8 cellular contexts compared by ENCODE assay signal in the genomic region with DNA sequence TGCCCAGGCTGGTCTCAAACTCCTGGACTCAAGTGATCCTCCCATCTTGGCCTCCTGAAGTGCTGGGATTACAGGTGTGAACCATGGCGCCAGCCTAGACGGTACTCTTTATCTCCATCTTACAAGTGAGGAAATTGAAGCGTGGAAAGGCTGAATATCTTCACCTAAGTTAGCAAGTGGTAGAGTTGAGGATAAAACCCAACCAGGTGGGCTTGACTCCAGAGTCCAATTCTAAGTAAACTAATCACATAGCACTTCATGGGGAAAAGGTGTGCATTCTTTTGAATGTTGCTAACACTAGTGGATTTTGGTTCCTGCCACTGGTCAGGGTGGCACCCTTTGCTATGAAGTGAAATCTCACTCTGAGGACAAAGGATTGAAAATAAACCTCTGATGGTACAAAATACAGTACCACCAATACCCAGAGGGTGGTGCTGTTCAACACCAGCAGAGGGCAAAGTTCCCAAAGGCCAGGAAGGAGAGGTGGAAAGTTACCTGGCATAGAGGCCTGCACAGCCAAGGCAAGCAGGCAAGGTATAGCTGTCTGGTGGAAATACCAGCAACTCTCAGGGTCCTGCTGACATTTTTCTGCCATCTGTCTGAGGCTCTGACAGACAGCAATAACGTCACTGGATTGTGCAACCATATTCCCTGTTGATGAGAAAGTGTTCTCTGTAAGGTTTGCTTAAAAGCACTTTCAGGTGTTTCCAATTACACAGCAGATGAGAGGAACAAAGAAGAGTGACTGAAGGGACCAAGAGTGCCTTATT. TPM values are rescaled to one million over a fixed set of nuclear protein-coding genes. Genes with fewer than 3 reads are reported as not detected.
A peak's percentile ranks its signal among the peaks of the same experiment; 100 is the strongest.
DNase-seq lines count a peak whose midpoint lies in the region; TF ChIP-seq lines count a peak whose summit lies in the region.

No MANE protein-coding gene starts in this region.

- DNase-seq in AML-193 (lab: John Stamatoyannopoulos, UW), result peak; percentile 19 to 45
- peak; percentile 73 for DNase-seq in NCI-H2107 treated with DMSO at 0.1 percent for 48 hours (lab: John Stamatoyannopoulos, UW; ENCODE audit: unreplicated experiment)
- DNase-seq in activated T-cell treated with anti-CD3 and anti-CD28 coated beads for 4 hours, result peak; percentile 29
- peak; percentile 63 for DNase-seq in fibroblast of the conjunctiva (ENCODE audit: low read depth)
- peak; percentile 53 for DNase-seq in neural crest cell (ENCODE audit: low read depth, low spot score)
- no peak for DNase-seq in ureter (ENCODE audit: low spot score)
- DNase-seq in NCI-H2029 (lab: John Stamatoyannopoulos, UW), result no peak

- no peaks in the 10 kb centered on the region for H3K27me3 Mint-ChIP-seq in neural crest cell (ENCODE audit: low read depth)

- H3K9me3 Mint-ChIP-seq in neural crest cell, result no peaks in the 10 kb centered on the region

- H3K4me1 Mint-ChIP-seq in neural crest cell, result no peaks in the 10 kb centered on the region

- TF ChIP-seq CTCF in GM12875 (IDR thresholded peaks at IDR 0.05; ENCODE audit: borderline replicate concordance, insufficient read depth, low read depth, low read length), result peak; percentile 73
- TF ChIP-seq CTCF in neural crest cell (conservative IDR thresholded peaks at IDR 0.05), result peak; percentile 90

- H3K4me3 ChIP-seq in GM12875 (ENCODE audit: low read depth, low read length), result no peak overlapping the region

- H3K27ac Mint-ChIP-seq in neural crest cell (ENCODE audit: unreplicated experiment), result no peak overlapping the region

- H3K4me3 Mint-ChIP-seq in neural crest cell, result no peak overlapping the region

- H3K36me3 Mint-ChIP-seq in neural crest cell (ENCODE audit: low read depth), result peaks cover 13% of the 10 kb centered on the region

RNA-seq across cellular contexts. Expression of a gene that starts 17.6 kb away (rescaled TPM):
- 58.1 and 58.2 TPM in 2 replicates for total RNA-seq in neural crest cell
- 34.0 TPM for total RNA-seq in ureter

RNA-seq across cellular contexts. Expression of a gene that starts 17.7 kb away (rescaled TPM):
- total RNA-seq in neural crest cell (40.3 and 41.8 TPM in 2 replicates), ureter (41.2 TPM)

RNA-seq across cellular contexts. Expression of a gene that starts 34.7 kb away (rescaled TPM):
- total RNA-seq in neural crest cell (86.4 and 88.7 TPM in 2 replicates), ureter (71.5 TPM)

RNA-seq across cellular contexts. Expression of a gene that starts 35.2 kb away (rescaled TPM):
- total RNA-seq in neural crest cell, result 6.5 and 8.7 TPM in 2 replicates
- total RNA-seq in ureter, result 6.2 TPM

RNA-seq across cellular contexts. Expression of a gene that starts 37.6 kb away (rescaled TPM):
- 313 and 337 TPM in 2 replicates for total RNA-seq in neural crest cell
- 190 TPM for total RNA-seq in ureter

Comparison
In these comparisons a context has a peak if more than half of its experiments do, and no peak if none do; other contexts are left out.
1. DNase-seq: peak in AML-193 (2 of 2), NCI-H2107 treated with DMSO at 0.1 percent for 48 hours (single experiment), activated T-cell treated with anti-CD3 and anti-CD28 coated beads for 4 hours (single experiment), fibroblast of the conjunctiva (single experiment) and neural crest cell (single experiment); none in ureter (single experiment) and NCI-H2029 (single experiment).